Comparison of ENCODE assay signal across 1 cellular context in the genomic region with DNA sequence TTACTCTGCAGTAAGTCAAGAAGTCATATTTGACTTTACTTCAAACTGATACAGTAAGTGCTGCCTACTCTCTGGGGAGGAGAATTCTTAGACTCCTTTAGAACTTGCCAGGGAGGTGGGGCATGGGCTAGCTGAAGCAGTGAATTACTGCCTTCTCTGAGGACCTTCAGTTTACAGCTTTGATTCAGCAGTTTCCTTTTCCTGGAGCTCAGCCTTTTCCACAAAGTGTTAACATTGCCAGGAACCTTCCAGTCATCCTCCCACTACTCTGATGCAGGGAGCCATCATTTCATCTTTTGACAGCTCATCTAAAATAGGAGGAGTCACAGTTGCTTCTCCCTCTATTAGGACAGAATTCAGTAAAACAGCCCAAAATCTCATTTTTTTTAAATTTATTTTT.
TF ChIP-seq lines count a peak whose summit lies in the region.

No MANE protein-coding gene starts in this region.

TF ChIP-seq in HepG2, 621 proteins besides CTCF, POLR2A, EP300 and RAD21 (continued from another document):
- TF ChIP-seq RBAK (CRISPR knock-in tag; IDR thresholded peaks at IDR 0.05) = no peak
- no peak for TF ChIP-seq ZNF431 (CRISPR knock-in tag; IDR thresholded peaks at IDR 0.05; ENCODE audit: borderline replicate concordance, low read depth)
- TF ChIP-seq ZNF468 (CRISPR knock-in tag; IDR thresholded peaks at IDR 0.05) = no peak
- no peak for TF ChIP-seq BCL6 (CRISPR knock-in tag; IDR thresholded peaks at IDR 0.05)
- no peak for TF ChIP-seq RBM22 (optimal IDR thresholded peaks at IDR 0.05; ENCODE audit: low read length)
- no peak for TF ChIP-seq TCF7 (IDR thresholded peaks at IDR 0.05; ENCODE audit: low read depth)
- no peak for TF ChIP-seq NFE2L2 (IDR thresholded peaks at IDR 0.05; ENCODE audit: low read length)
- TF ChIP-seq E2F2 (CRISPR knock-in tag; IDR thresholded peaks at IDR 0.05; ENCODE audit: borderline replicate concordance) = no peak
- TF ChIP-seq, protein P1, sequence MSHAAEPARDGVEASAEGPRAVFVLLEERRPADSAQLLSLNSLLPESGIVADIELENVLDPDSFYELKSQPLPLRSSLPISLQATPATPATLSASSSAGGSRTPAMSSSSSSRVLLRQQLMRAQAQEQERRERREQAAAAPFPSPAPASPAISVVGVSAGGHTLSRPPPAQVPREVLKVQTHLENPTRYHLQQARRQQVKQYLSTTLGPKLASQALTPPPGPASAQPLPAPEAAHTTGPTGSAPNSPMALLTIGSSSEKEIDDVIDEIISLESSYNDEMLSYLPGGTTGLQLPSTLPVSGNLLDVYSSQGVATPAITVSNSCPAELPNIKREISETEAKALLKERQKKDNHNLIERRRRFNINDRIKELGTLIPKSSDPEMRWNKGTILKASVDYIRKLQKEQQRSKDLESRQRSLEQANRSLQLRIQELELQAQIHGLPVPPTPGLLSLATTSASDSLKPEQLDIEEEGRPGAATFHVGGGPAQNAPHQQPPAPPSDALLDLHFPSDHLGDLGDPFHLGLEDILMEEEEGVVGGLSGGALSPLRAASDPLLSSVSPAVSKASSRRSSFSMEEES (CRISPR knock-in tag; IDR thresholded peaks at IDR 0.05) = no peak
- TF ChIP-seq MXI1 (IDR thresholded peaks at IDR 0.05; ENCODE audit: borderline replicate concordance, low read depth, low read length) = no peak
- TF ChIP-seq ZNF282 (IDR thresholded peaks at IDR 0.05; ENCODE audit: partially characterized antibody) = no peak
- TF ChIP-seq BCLAF1 (IDR thresholded peaks at IDR 0.05) = no peak
- no peak for TF ChIP-seq SKI (IDR thresholded peaks at IDR 0.05; ENCODE audit: partially characterized antibody)
- TF ChIP-seq MYC (CRISPR knock-in tag; IDR thresholded peaks at IDR 0.05; ENCODE audit: borderline replicate concordance) = no peak
- TF ChIP-seq HNF1B (CRISPR knock-in tag; IDR thresholded peaks at IDR 0.05) = no peak
